8 cellular contexts compared by ENCODE assay signal in genomic region chr15:81265256-81265943, GRCh38. TPM values are rescaled to one million over a fixed set of nuclear protein-coding genes. Genes with fewer than 3 reads are reported as not detected.
DNase-seq lines count a peak whose midpoint lies in the region; ATAC-seq and TF ChIP-seq lines count a peak whose summit lies in the region.

No MANE protein-coding gene starts in this region.

- intact Hi-C loops in lower lobe of right lung (cut with DNase I), result loop anchor here (5.0 to 10.0 kb wide), 2 partner anchors 111 to 158 kb away; no protein-coding TSS in a partner anchor

- no peaks in the 10 kb centered on the region for H3K36me3 ChIP-seq in WERI-Rb-1
- peaks cover 31% of the 10 kb centered on the region for H3K36me3 ChIP-seq in lower lobe of right lung

- peaks cover 22% of the 10 kb centered on the region for H3K4me1 ChIP-seq in lower lobe of right lung

- TF ChIP-seq CTCF in WERI-Rb-1 (IDR thresholded peaks at IDR 0.05; ENCODE audit: low read depth, low read length) (no peak), lower lobe of right lung (IDR thresholded peaks at IDR 0.05) (no peak)

- H3K27ac ChIP-seq in WERI-Rb-1 (no peak overlapping the region), lower lobe of right lung (no peak overlapping the region)

- peak; percentile 8 for ATAC-seq in GM21390 (IDR thresholded peaks at IDR 0.05; ENCODE audit: unreplicated experiment)
- peak; percentile 4 to 48 for ATAC-seq in lower lobe of right lung

- H3K9me3 ChIP-seq in WERI-Rb-1 (ENCODE audit: severe bottlenecking), result no peaks in the 10 kb centered on the region
- no peaks in the 10 kb centered on the region for H3K9me3 ChIP-seq in lower lobe of right lung

- peak; percentile 45 for DNase-seq in DMS53 (lab: John Stamatoyannopoulos, UW)
- no peak for DNase-seq in WERI-Rb-1
- no peak for DNase-seq in lower lobe of right lung
- DNase-seq in NCI-H774 (lab: John Stamatoyannopoulos, UW), result no peak
- DNase-seq in NK-92 treated with Interleukin-12 subunit alpha and Interleukin-12 subunit beta, amount 100 ng/mL, for 24 hours (lab: John Stamatoyannopoulos, UW), result no peak
- DNase-seq in NK-92 (lab: John Stamatoyannopoulos, UW; ENCODE audit: unreplicated experiment), result no peak
- no peak for DNase-seq in stimulated activated CD4-positive, alpha-beta T cell treated with anti-CD3 and anti-CD28 coated beads, Interleukin-4, amount 100 ng/mL, for 4 hours

- H3K4me3 ChIP-seq in WERI-Rb-1 (ENCODE audit: low read depth, low read length) (peak overlapping the region; percentile 51), lower lobe of right lung (no peak overlapping the region)

- H3K27me3 ChIP-seq in WERI-Rb-1 (ENCODE audit: insufficient read depth, low read depth, severe bottlenecking) (no peaks in the 10 kb centered on the region), lower lobe of right lung (ENCODE audit: low read depth) (no peaks in the 10 kb centered on the region)

RNA-seq across cellular contexts. Expression of gene STARD5, which starts 58.5 kb away (rescaled TPM):
- total RNA-seq in lower lobe of right lung, result 5.2 TPM
